Comparison of ENCODE assay signal across 14 cellular contexts in genomic region chr2:72676341-72677025, GRCh38.
DNase-seq lines count a peak whose midpoint lies in the region; ATAC-seq, FAIRE-seq and TF ChIP-seq lines count a peak whose summit lies in the region.
"Had no signal": no experiment of that assay in that cellular context is flagged by ENCODE, and none has a peak within 500 bp of the region (broad histone marks: within the 10 kb centered on the region; RNA-seq: fewer than 3 reads in every experiment).

No MANE protein-coding gene starts in this region.

- intact Hi-C loops in HepG2 (cut with micrococcal nuclease; ENCODE audit: unreplicated experiment) (loop anchor here (5.0 kb wide), 1 partner anchor 36 kb away; no protein-coding TSS in a partner anchor), right lobe of liver (cut with DNase I) (no loop called here)

- TF ChIP-seq CTCF in HepG2 (CRISPR knock-in tag; IDR thresholded peaks at IDR 0.05) (no peak), right lobe of liver (IDR thresholded peaks at IDR 0.05) (no peak)

- DNase-seq in HepG2 (ENCODE audit: low spot score) (peak; percentile 6), right lobe of liver (no peak), amniotic epithelial cell (ENCODE audit: low read depth) (peak; percentile 58), iris pigment epithelial cell (ENCODE audit: low read depth) (peak; percentile 57), SK-N-DZ (ENCODE audit: low spot score) (no peak), globus pallidus (ENCODE audit: low spot score) (no peak), NCI-H1694 (lab: John Stamatoyannopoulos, UW) (no peak)
- DNase-seq: activated CD4-positive, alpha-beta T cell treated with anti-CD3 and anti-CD28 coated beads, Interleukin-2, amount 50 U/mL, for 1 hour; activated naive CD4-positive, alpha-beta T cell treated with anti-CD3 and anti-CD28 coated beads, Interleukin-2, amount 10 ng/mL, durations not matched to agents 7 days and 5 days; CD4-positive, alpha-beta memory T cell; kidney; NCI-H187 treated with DMSO at 0.1 percent for 48 hours; SW 1271 had no signal

- ATAC-seq in HepG2, result no peak
- ATAC-seq in right lobe of liver, result no peak
- ATAC-seq in HG02852 (IDR thresholded peaks at IDR 0.05; ENCODE audit: unreplicated experiment), result no peak

- H3K27ac ChIP-seq in HepG2 (ENCODE audit: extremely low read length, insufficient read depth, low read length), result no peak overlapping the region
- H3K27ac ChIP-seq in right lobe of liver, result no peak overlapping the region

- H3K4me1 ChIP-seq in HepG2 (ENCODE audit: insufficient read depth, low read length) (peaks cover 57% of the 10 kb centered on the region), right lobe of liver (no peaks in the 10 kb centered on the region)

- TF ChIP-seq RAD21 in HepG2 (CRISPR knock-in tag; IDR thresholded peaks at IDR 0.05), result no peak

- H3K36me3 ChIP-seq in HepG2 (replicated peaks in 1 of 2; ENCODE audit: control insufficient read depth in 1 of 2, insufficient read depth in 2 of 2, low read length in 2 of 2) (no peaks in the 10 kb centered on the region; a peak in 1 of 5 replicates), right lobe of liver (no peaks in the 10 kb centered on the region)

- H4K20me1 ChIP-seq in HepG2 (ENCODE audit: insufficient read depth, low read length), result no peaks in the 10 kb centered on the region

- TF ChIP-seq POLR2A in HepG2 (IDR thresholded peaks at IDR 0.05; ENCODE audit: insufficient read depth in 1 of 2, low read depth in 2 of 2, low read length in 2 of 2) (no peak), right lobe of liver (IDR thresholded peaks at IDR 0.05) (no peak)

- 84% methylated on average over 5 of the region's 5 CpGs for WGBS in HepG2 (ENCODE audit: low lambda C conversion rate)
- 78% methylated on average over 5 of the region's 5 CpGs for WGBS in right lobe of liver (ENCODE audit: insufficient coverage, low coverage, low lambda C conversion rate, missing lambda C conversion rate)

- no peaks in the 10 kb centered on the region for H3K9me3 ChIP-seq in HepG2 (ENCODE audit: low read length)
- no peaks in the 10 kb centered on the region for H3K9me3 ChIP-seq in right lobe of liver

- H3K4me3 ChIP-seq in HepG2 (replicated peaks in 1 of 3; ENCODE audit: insufficient read depth in 1 of 3, low read depth in 2 of 3, low read length in 3 of 3), result no peak overlapping the region
- no peak overlapping the region for H3K4me3 ChIP-seq in right lobe of liver

- H2AFZ ChIP-seq in HepG2 (ENCODE audit: low read length), result no peak overlapping the region

- H3K9ac ChIP-seq in HepG2 (ENCODE audit: insufficient read depth, low read depth, low read length), result no peak overlapping the region

- no peaks in the 10 kb centered on the region for H3K79me2 ChIP-seq in HepG2 (ENCODE audit: insufficient read depth, low read length)

- TF ChIP-seq EP300 in HepG2 (IDR thresholded peaks at IDR 0.05; ENCODE audit: low read depth in 2 of 2, low read length in 2 of 2) (no peak), HepG2 (CRISPR knock-in tag; IDR thresholded peaks at IDR 0.05; ENCODE audit: borderline replicate concordance) (no peak)

- no peak for FAIRE-seq in HepG2 (lab: Jason Lieb, UNC)
- FAIRE-seq: kidney had no signal

- no peak overlapping the region for H3K4me2 ChIP-seq in HepG2 (ENCODE audit: low read depth, low read length)

- POLR2A ChIA-PET in HepG2 (lab: Yijun Ruan, JAX), result no interaction called here

- H3K27me3 ChIP-seq in HepG2 (ENCODE audit: control insufficient read depth in 1 of 2, insufficient read depth in 2 of 2, low read length in 2 of 2) (no peaks in the 10 kb centered on the region), right lobe of liver (no peaks in the 10 kb centered on the region)

- BruUV-seq in HepG2 (replicated peaks; lab: Mats Ljungman, UMichigan), result no TSS peak

- CTCF ChIA-PET in HepG2 (lab: Yijun Ruan, JAX; ENCODE audit: low intra/inter-chr PET ratio, low total read pairs), result no interaction called here

- in situ Hi-C loops in HepG2 (cut with HindIII; ENCODE audit: extremely low pct_ligation_motif_present, low pct_unique_long_range_greater_than_20kb), result no loop called here

TF ChIP-seq in HepG2, 621 proteins besides CTCF, POLR2A, EP300 and RAD21:
- no peak for TF ChIP-seq SOX13 (IDR thresholded peaks at IDR 0.05)
- peak in 1 of 2 experiments; percentile 62; a peak in 2 of 4 replicates for TF ChIP-seq SOX13 (CRISPR knock-in tag; conservative IDR thresholded peaks at IDR 0.05 in 1 of 2, IDR thresholded peaks at IDR 0.05 in 1 of 2)
- no peak for TF ChIP-seq ZNF446 (CRISPR knock-in tag; IDR thresholded peaks at IDR 0.05)
- no peak for TF ChIP-seq CCDC6 (CRISPR knock-in tag; IDR thresholded peaks at IDR 0.05)
- peak; percentile 54; the same call in 1 of the 2 replicates for TF ChIP-seq SOX5 (CRISPR knock-in tag; IDR thresholded peaks at IDR 0.05; ENCODE audit: borderline replicate concordance)
- TF ChIP-seq NFAT5 (CRISPR knock-in tag; IDR thresholded peaks at IDR 0.05), result no peak
- no peak for TF ChIP-seq ZMYM4 (CRISPR knock-in tag; IDR thresholded peaks at IDR 0.05)

Comparison
In these comparisons a context has a peak if more than half of its experiments do, and no peak if none do; other contexts are left out.
1. DNase-seq: peak in HepG2 (single experiment), amniotic epithelial cell (single experiment) and iris pigment epithelial cell (single experiment); none in right lobe of liver (0 of 3), SK-N-DZ (single experiment), globus pallidus (single experiment) and NCI-H1694 (single experiment).